In genomic region chr18:79926715-79927596, GRCh38 we compare ENCODE assay signal across 13 cellular contexts. TPM values are rescaled to one million over a fixed set of nuclear protein-coding genes. Genes with fewer than 3 reads are reported as not detected.
A peak's percentile ranks its signal among the peaks of the same experiment; 100 is the strongest.
DNase-seq lines count a peak whose midpoint lies in the region; ATAC-seq and TF ChIP-seq lines count a peak whose summit lies in the region.
"Had no signal": no experiment of that assay in that cellular context is flagged by ENCODE, and none has a peak within 500 bp of the region (broad histone marks: within the 10 kb centered on the region; RNA-seq: fewer than 3 reads in every experiment).

No MANE protein-coding gene starts in this region.

- H3K4me2 ChIP-seq in neuronal stem cell (ENCODE audit: insufficient read depth, low read length, poor library complexity, severe bottlenecking), result no peak overlapping the region
- H3K4me2 ChIP-seq: SK-N-SH had no signal

- H3K9me3 ChIP-seq in right atrium auricular region (peaks cover 0 to 34% of the 10 kb centered on the region in 2 donors), neuronal stem cell (replicated peaks in 1 of 2; ENCODE audit: control insufficient read depth in 2 of 2, insufficient read depth in 1 of 2, low read depth in 1 of 2, low read length in 2 of 2) (peaks cover 17 to 54% of the 10 kb centered on the region in 2 donors), upper lobe of left lung (peaks cover 16 to 19% (median 17%) of the 10 kb centered on the region in 4 donors)

- no peak overlapping the region for H3K4ac ChIP-seq in neuronal stem cell (ENCODE audit: low read length)

- no peak for TF ChIP-seq POLR2A in upper lobe of left lung (IDR thresholded peaks at IDR 0.05)

- H2AK5ac ChIP-seq in neuronal stem cell (ENCODE audit: low read depth, low read length), result peak overlapping the region; percentile 49

- H3K18ac ChIP-seq in neuronal stem cell (ENCODE audit: low read length), result no peak overlapping the region

- no peak overlapping the region for H2BK15ac ChIP-seq in neuronal stem cell (ENCODE audit: low read length)

- H2BK5ac ChIP-seq in neuronal stem cell (ENCODE audit: low read length), result peak overlapping the region; percentile 49

- no peak overlapping the region for H2BK120ac ChIP-seq in neuronal stem cell (ENCODE audit: low read depth, low read length)

- no peak for TF ChIP-seq EP300 in upper lobe of left lung (IDR thresholded peaks at IDR 0.05)

- H3K27me3 ChIP-seq in right atrium auricular region, result no peaks in the 10 kb centered on the region
- H3K27me3 ChIP-seq in neuronal stem cell (ENCODE audit: control insufficient read depth in 3 of 3, insufficient read depth in 3 of 3, low read depth in 1 of 3, low read length in 3 of 3), result no peaks in the 10 kb centered on the region
- no peaks in the 10 kb centered on the region for H3K27me3 ChIP-seq in upper lobe of left lung

- no peak overlapping the region for H4K91ac ChIP-seq in neuronal stem cell (ENCODE audit: low read depth, low read length, poor library complexity)

- H3K4me1 ChIP-seq in right atrium auricular region (peaks cover 0 to 12% of the 10 kb centered on the region in 2 donors), neuronal stem cell (ENCODE audit: control insufficient read depth in 2 of 2, insufficient read depth in 1 of 2, low read depth in 1 of 2, low read length in 2 of 2) (peaks cover 0 to 6% of the 10 kb centered on the region in 2 donors), upper lobe of left lung (peaks cover 0 to 18% (median 0%) of the 10 kb centered on the region in 4 donors)

- no CpG with 5 or more reads among the region's 21 CpGs for WGBS in neuronal stem cell (ENCODE audit: extremely low coverage in 2 of 2, insufficient read length in 2 of 2, insufficient replicate concordance in 1 of 2), 2 donors
- WGBS in upper lobe of left lung, 2 donors, result 86 to 87% methylated on average over 19 to 21 of the region's 21 CpGs

- H3K27ac ChIP-seq in right atrium auricular region (no peak overlapping the region), neuronal stem cell (replicated peaks; ENCODE audit: low read length) (no peak overlapping the region), upper lobe of left lung (peak overlapping the region in 1 of 4 donors; percentile 30)

- no peak overlapping the region for H3K9ac ChIP-seq in neuronal stem cell (ENCODE audit: low read depth, low read length, poor library complexity)
- H3K9ac ChIP-seq: SK-N-SH had no signal

- DNase-seq in Right ventricle myocardium superior (peak; percentile 23), right atrium auricular region (ENCODE audit: low spot score) (no peak), choroid plexus epithelial cell (ENCODE audit: low read depth) (peak; percentile 22), neuronal stem cell (ENCODE audit: low spot score) (no peak), upper lobe of left lung (peak in 1 of 2 donors; percentile 20), NCI-H1417 (lab: John Stamatoyannopoulos, UW) (no peak), dedifferentiated amniotic fluid mesenchymal stem cell (ENCODE audit: extremely low spot score) (no peak)
- DNase-seq: NCI-H1436, OCI-M1, SK-N-SH, trophoblast cell had no signal

- H3K14ac ChIP-seq in neuronal stem cell (ENCODE audit: low read length), result no peak overlapping the region

- H3K36me3 ChIP-seq in right atrium auricular region, result peaks cover 28% of the 10 kb centered on the region
- peaks cover 0 to 60% of the 10 kb centered on the region in 2 donors for H3K36me3 ChIP-seq in neuronal stem cell (replicated peaks in 1 of 2; ENCODE audit: control insufficient read depth in 2 of 2, insufficient read depth in 2 of 2, low read length in 2 of 2)
- H3K36me3 ChIP-seq in upper lobe of left lung, result peaks cover 6 to 54% (median 15%) of the 10 kb centered on the region in 4 donors

- peaks cover 8% of the 10 kb centered on the region for H3K79me1 ChIP-seq in neuronal stem cell (ENCODE audit: low read depth, low read length)

- H3K4me3 ChIP-seq in right atrium auricular region (no peak overlapping the region), choroid plexus epithelial cell (ENCODE audit: low read depth, low read length) (no peak overlapping the region), neuronal stem cell (ENCODE audit: low read length in 2 of 2) (no peak overlapping the region), upper lobe of left lung (no peak overlapping the region)

- H2BK12ac ChIP-seq in neuronal stem cell (ENCODE audit: low read length), result no peak overlapping the region

- H3K23ac ChIP-seq in neuronal stem cell (ENCODE audit: low read depth, low read length, poor library complexity), result peak overlapping the region; percentile 26

- H2AFZ ChIP-seq in neuronal stem cell (ENCODE audit: low read length), result no peak overlapping the region

- TF ChIP-seq CTCF in right atrium auricular region (IDR thresholded peaks at IDR 0.05) (no peak), choroid plexus epithelial cell (conservative IDR thresholded peaks at IDR 0.05; ENCODE audit: low read depth, low read length) (no peak), upper lobe of left lung (IDR thresholded peaks at IDR 0.05) (no peak)

- ATAC-seq in Right ventricle myocardium superior (ENCODE audit: poor library complexity), result no peak
- ATAC-seq in upper lobe of left lung (ENCODE audit: low FRiP score in 2 of 2), result peak; percentile 6 to 13
- no peak for ATAC-seq in HG02973 (IDR thresholded peaks at IDR 0.05; ENCODE audit: unreplicated experiment)
- ATAC-seq: activated naive CD4-positive, alpha-beta T cell treated with anti-CD3 and anti-CD28 coated beads, Interleukin-2, amount 50 U/mL, for 72 hours had no signal

- H4K8ac ChIP-seq in neuronal stem cell (ENCODE audit: low read depth, low read length), result no peak overlapping the region

- intact Hi-C loops in Right ventricle myocardium superior (cut with DNase I), result no loop called here

RNA-seq across cellular contexts. Expression of gene SLC66A2, which starts 24.5 kb away (rescaled TPM):
- total RNA-seq in Right ventricle myocardium superior, result 25.4 TPM
- 10 to 100 TPM; 21.4 to 22.9 TPM for total RNA-seq in right atrium auricular region
- 19.1 TPM for polyA plus RNA-seq in neuronal stem cell (2013, experiment 1 of 2)
- polyA plus RNA-seq in neuronal stem cell (2013, experiment 2 of 2), result 18.6 TPM
- 10 to 100 TPM; 37.6 to 90.7 (median 66.5) TPM for total RNA-seq in upper lobe of left lung

RNA-seq across cellular contexts. Expression of gene HSBP1L1, which starts 37.5 kb away (rescaled TPM):
- total RNA-seq in Right ventricle myocardium superior, result 13.8 TPM
- total RNA-seq in right atrium auricular region, result 10 to 100 TPM in 1 of 2 donors, 1 to 10 TPM in 1; 8.6 to 13.0 TPM
- 2.1 TPM for polyA plus RNA-seq in neuronal stem cell (2013, experiment 1 of 2)
- 2.0 TPM for polyA plus RNA-seq in neuronal stem cell (2013, experiment 2 of 2)
- 10 to 100 TPM; 32.1 to 80.7 (median 43.8) TPM for total RNA-seq in upper lobe of left lung

Comparison
In these comparisons a context has a peak if more than half of its experiments do, and no peak if none do; other contexts are left out.
1. DNase-seq: peak in Right ventricle myocardium superior (single experiment) and choroid plexus epithelial cell (single experiment); none in right atrium auricular region (single experiment), neuronal stem cell (single experiment), NCI-H1417 (0 of 3) and dedifferentiated amniotic fluid mesenchymal stem cell (single experiment).
2. ATAC-seq: peak in upper lobe of left lung (2 of 2); none in Right ventricle myocardium superior (single experiment) and HG02973 (single experiment).